In the genomic region with DNA sequence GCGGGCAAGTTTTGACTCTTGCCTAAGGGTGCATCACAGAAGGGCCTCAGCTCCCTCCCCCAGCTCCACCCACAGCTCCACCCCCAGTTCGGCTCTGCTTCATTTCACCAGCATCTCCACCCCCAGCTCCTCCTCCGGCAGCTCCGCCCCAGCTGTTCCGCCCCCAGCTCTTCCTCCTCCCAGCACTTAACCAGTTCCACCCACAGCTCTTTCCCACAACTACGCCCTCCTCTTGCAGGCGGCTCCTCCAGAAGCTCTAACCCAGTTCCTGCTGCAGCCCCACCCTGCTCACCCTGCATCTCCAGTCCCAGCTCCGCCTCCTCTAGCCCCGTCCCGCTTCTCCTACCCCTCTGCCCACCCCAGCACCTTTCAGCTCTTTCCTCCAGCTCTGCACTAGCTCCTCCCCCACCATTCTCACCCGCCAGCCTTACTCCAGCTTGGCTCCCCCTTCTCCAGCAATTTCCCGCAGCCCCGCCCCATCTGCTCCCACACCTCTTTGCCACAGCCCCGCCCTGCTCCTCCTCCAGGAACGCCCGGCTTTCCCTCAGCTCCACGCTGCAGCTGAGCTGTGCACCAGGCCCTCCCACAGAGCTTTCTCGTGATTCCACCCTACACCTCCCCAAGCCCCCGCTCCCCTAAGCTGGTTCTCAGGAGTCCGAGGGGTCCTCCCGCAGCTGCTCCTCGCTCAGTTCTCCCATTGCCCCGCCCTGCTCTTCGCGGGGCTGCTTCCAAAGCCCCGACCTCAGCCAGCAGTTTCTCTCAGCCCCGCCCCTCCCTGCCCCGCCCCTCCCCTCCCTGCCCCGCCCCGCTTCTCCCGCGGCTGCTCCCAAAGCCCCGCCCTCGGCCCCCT, we compare ENCODE assay signal across 8 cellular contexts. TPM values are rescaled to one million over a fixed set of nuclear protein-coding genes. Genes with fewer than 3 reads are reported as not detected.
A peak's percentile ranks its signal among the peaks of the same experiment; 100 is the strongest.
DNase-seq lines count a peak whose midpoint lies in the region; ATAC-seq and TF ChIP-seq lines count a peak whose summit lies in the region.

No MANE protein-coding gene starts in this region.

- no peaks in the 10 kb centered on the region for H3K9me3 Mint-ChIP-seq in T-cell

- peak overlapping the region; percentile 80 to 83 (median 80) for H3K4me3 Mint-ChIP-seq in T-cell

- peaks cover 0 to 10% (median 8%) of the 10 kb centered on the region in 3 donors for H3K4me1 Mint-ChIP-seq in T-cell

- CTCF ChIA-PET in T-cell (lab: Charles Lee), result interaction anchor here (0.6 to 2.7 kb wide), 13 partner anchors 9 to 400 kb away, joined by 3 to 64 read pairs (median 4); a partner anchor contains a TSS

- peak overlapping the region; percentile 49 for H3K4me3 ChIP-seq in GM12875 (ENCODE audit: low read depth, low read length)
- H3K4me3 ChIP-seq in urinary bladder (ENCODE audit: low read depth, low read length), result peak overlapping the region; percentile 40

- H3K36me3 Mint-ChIP-seq in T-cell, result no peaks in the 10 kb centered on the region

- no peaks in the 10 kb centered on the region for H3K36me3 ChIP-seq in urinary bladder (ENCODE audit: insufficient read depth)

- ATAC-seq in HG02840 (IDR thresholded peaks at IDR 0.05; ENCODE audit: low FRiP score, unreplicated experiment) (peak; percentile 46), T-cell (replicated peaks in 1 of 4) (peak; percentile 49 to 60 (median 56)), left ventricle myocardium superior (peak; percentile 75)

- intact Hi-C loops in left ventricle myocardium superior (cut with micrococcal nuclease), result no loop called here

- peak; percentile 92 for DNase-seq in NCI-H1436 treated with DMSO at 0.1 percent for 48 hours (lab: John Stamatoyannopoulos, UW)
- DNase-seq in T-cell, result peak; percentile 60 to 92 (median 87)
- DNase-seq in amniotic epithelial cell (ENCODE audit: low read depth), result peak; percentile 93
- DNase-seq in left ventricle myocardium superior, result peak; percentile 90
- peak; percentile 71 for DNase-seq in pulmonary artery endothelial cell (ENCODE audit: low read depth, low spot score)

- TF ChIP-seq CTCF in GM12875 (IDR thresholded peaks at IDR 0.05; ENCODE audit: borderline replicate concordance, insufficient read depth, low read depth, low read length), result no peak

- H3K4me1 ChIP-seq in urinary bladder (ENCODE audit: insufficient read depth), result no peaks in the 10 kb centered on the region

- H3K27me3 Mint-ChIP-seq in T-cell, result no peaks in the 10 kb centered on the region

- peak overlapping the region; percentile 64 for H3K27ac ChIP-seq in urinary bladder (ENCODE audit: low read depth)

- 1% methylated on average over 30 of the region's 34 CpGs for WGBS in urinary bladder

- peak overlapping the region; percentile 87 for H3K27ac Mint-ChIP-seq in T-cell

- POLR2A ChIA-PET in T-cell (lab: Charles Lee), result interaction anchor here (0.5 to 3.7 kb wide), 19 partner anchors 10 to 1031 kb away, joined by 3 to 111 read pairs (median 7); a partner anchor contains a TSS

RNA-seq across cellular contexts. Expression of a gene that starts 1.3 kb away (rescaled TPM):
- total RNA-seq in T-cell (10 to 100 TPM; 24.1 to 79.0 (median 39.4) TPM), left ventricle myocardium superior (29.6 TPM), pulmonary artery endothelial cell (14.2 and 17.8 TPM in 2 replicates), urinary bladder (10.2 TPM)
- 20.1 TPM for polyA plus RNA-seq in urinary bladder

RNA-seq across cellular contexts. Expression of a gene that starts 10.2 kb away (rescaled TPM):
- total RNA-seq in T-cell (not detected), left ventricle myocardium superior (not detected), pulmonary artery endothelial cell (not detected in 2 replicates), urinary bladder (not detected)
- polyA plus RNA-seq in urinary bladder, result not detected

RNA-seq across cellular contexts. Expression of a gene that starts 34.4 kb away (rescaled TPM):
- total RNA-seq in T-cell, result 100 to 1,000 TPM; 152 to 402 (median 182) TPM
- 88.7 TPM for total RNA-seq in left ventricle myocardium superior
- total RNA-seq in pulmonary artery endothelial cell, result 26.3 and 35.3 TPM in 2 replicates
- 44.3 TPM for total RNA-seq in urinary bladder
- 62.6 TPM for polyA plus RNA-seq in urinary bladder

RNA-seq across cellular contexts. Expression of a gene that starts 47.8 kb away (rescaled TPM):
- not detected for total RNA-seq in T-cell
- not detected for total RNA-seq in left ventricle myocardium superior
- not detected in 2 replicates for total RNA-seq in pulmonary artery endothelial cell
- total RNA-seq in urinary bladder, result not detected
- polyA plus RNA-seq in urinary bladder, result not detected

RNA-seq across cellular contexts. Expression of a gene that starts 55.6 kb away (rescaled TPM):
- total RNA-seq in T-cell (not detected), left ventricle myocardium superior (not detected), pulmonary artery endothelial cell (0.21 TPM in 1 of 2 replicates, not detected in the other), urinary bladder (0.95 TPM)
- polyA plus RNA-seq in urinary bladder, result 1.3 TPM

Comparison
In these comparisons a context has a peak if more than half of its experiments do, and no peak if none do; other contexts are left out.
1. Peak in every context shown above with its lines: DNase-seq, ATAC-seq, H3K4me3 ChIP-seq and H3K27ac ChIP-seq.